In genomic region chr1:193602705-193603104, GRCh38 we compare ENCODE assay signal across 16 cellular contexts.
DNase-seq lines count a peak whose midpoint lies in the region; ATAC-seq and TF ChIP-seq lines count a peak whose summit lies in the region.
"Had no signal": no experiment of that assay in that cellular context is flagged by ENCODE, and none has a peak within 500 bp of the region (broad histone marks: within the 10 kb centered on the region; RNA-seq: fewer than 3 reads in every experiment).

No MANE protein-coding gene starts in this region.

- no peak overlapping the region for H3K4me3 Mint-ChIP-seq in T-helper 17 cell
- no peak overlapping the region for H3K4me3 Mint-ChIP-seq in stimulated activated effector memory CD8-positive, alpha-beta T cell treated with anti-CD3 and anti-CD28 coated beads, Interleukin-12 subunit alpha, Interleukin-12 subunit beta, amount 100 ng/mL, for 72 hours
- H3K4me3 Mint-ChIP-seq: CD14-positive monocyte; CD8-positive, alpha-beta T cell; HFFc6 had no signal

- peaks cover 20% of the 10 kb centered on the region for H3K4me1 ChIP-seq in HUES48 (ENCODE audit: control insufficient read depth, insufficient read depth, low read length)
- peaks cover 14% of the 10 kb centered on the region for H3K4me1 ChIP-seq in iPS-18a (ENCODE audit: control insufficient read depth, low read depth, low read length)
- H3K4me1 ChIP-seq: A549, Caco-2 had no signal

- peaks cover 3% of the 10 kb centered on the region for H3K9me3 Mint-ChIP-seq in stimulated activated effector memory CD8-positive, alpha-beta T cell treated with anti-CD3 and anti-CD28 coated beads, Interleukin-12 subunit alpha, Interleukin-12 subunit beta, amount 100 ng/mL, for 72 hours
- H3K9me3 Mint-ChIP-seq: CD14-positive monocyte, HFFc6 had no signal

- no peaks in the 10 kb centered on the region for H3K27me3 ChIP-seq in HUES48 (ENCODE audit: control insufficient read depth, insufficient read depth, low read length)
- H3K27me3 ChIP-seq in iPS-18a (ENCODE audit: control insufficient read depth, insufficient read depth, low read length) = no peaks in the 10 kb centered on the region

- H3K4me3 ChIP-seq in HUES48 (ENCODE audit: low read depth, low read length) (no peak overlapping the region), iPS-18a (ENCODE audit: low read length) (peak overlapping the region; percentile 15)
- H3K4me3 ChIP-seq: A549 had no signal

- no peaks in the 10 kb centered on the region for H3K27me3 Mint-ChIP-seq in T-helper 17 cell

- DNase-seq in T-helper 17 cell (no peak), left cardiac atrium (no peak), GM13977 (ENCODE audit: low spot score) (no peak)
- DNase-seq in stimulated activated effector memory CD8-positive, alpha-beta T cell treated with anti-CD3 and anti-CD28 coated beads, Interleukin-12 subunit alpha, Interleukin-12 subunit beta, amount 100 ng/mL, for 72 hours (ENCODE audit: low spot score in 2 of 2) = no peak
- no peak for DNase-seq in activated naive CD4-positive, alpha-beta T cell (lab: John Stamatoyannopoulos, UW)
- DNase-seq: Caco-2; CD8-positive, alpha-beta T cell; DND-41; GDM1; HCEC 1CT; HFFc6; IMR-90 had no signal

- peak overlapping the region; percentile 49 for H3K27ac ChIP-seq in HUES48 (ENCODE audit: low read depth, low read length)
- H3K27ac ChIP-seq in iPS-18a (ENCODE audit: low read length) = no peak overlapping the region
- H3K27ac ChIP-seq: A549 had no signal

- ATAC-seq in T-helper 17 cell (no peak), left cardiac atrium (no peak)
- no peak for ATAC-seq in stimulated activated effector memory CD8-positive, alpha-beta T cell treated with anti-CD3 and anti-CD28 coated beads, Interleukin-12 subunit alpha, Interleukin-12 subunit beta, amount 100 ng/mL, for 72 hours
- ATAC-seq: A549; CD8-positive, alpha-beta T cell had no signal

- H3K36me3 Mint-ChIP-seq in T-helper 17 cell (ENCODE audit: low read depth) = peaks cover 2% of the 10 kb centered on the region
- H3K36me3 Mint-ChIP-seq in stimulated activated effector memory CD8-positive, alpha-beta T cell treated with anti-CD3 and anti-CD28 coated beads, Interleukin-12 subunit alpha, Interleukin-12 subunit beta, amount 100 ng/mL, for 72 hours = peaks cover 7% of the 10 kb centered on the region
- H3K36me3 Mint-ChIP-seq: CD14-positive monocyte; CD8-positive, alpha-beta T cell had no signal

- no peak for TF ChIP-seq CTCF in GM13977 (IDR thresholded peaks at IDR 0.05; ENCODE audit: extremely low read depth, insufficient read depth, missing control alignments)

- H3K36me3 ChIP-seq in HUES48 (ENCODE audit: control insufficient read depth, insufficient read depth, low read length) (no peaks in the 10 kb centered on the region), iPS-18a (ENCODE audit: control insufficient read depth, low read depth, low read length) (no peaks in the 10 kb centered on the region)

- H3K9ac ChIP-seq in HUES48 (ENCODE audit: low read depth, low read length) (no peak overlapping the region), iPS-18a (ENCODE audit: low read length) (no peak overlapping the region)

- in situ Hi-C loops in GM13977 (cut with MboI; ENCODE audit: low pct_unique_long_range_greater_than_20kb, low sequenced_read_pairs, unreplicated experiment) = no loop called here

- H3K4me1 Mint-ChIP-seq in T-helper 17 cell = peaks cover 24% of the 10 kb centered on the region
- peaks cover 49% of the 10 kb centered on the region for H3K4me1 Mint-ChIP-seq in stimulated activated effector memory CD8-positive, alpha-beta T cell treated with anti-CD3 and anti-CD28 coated beads, Interleukin-12 subunit alpha, Interleukin-12 subunit beta, amount 100 ng/mL, for 72 hours
- H3K4me1 Mint-ChIP-seq: CD14-positive monocyte had no signal

- intact Hi-C loops in left cardiac atrium (cut with DNase I) = no loop called here

- H3K9me3 ChIP-seq in HUES48 (ENCODE audit: control insufficient read depth, insufficient read depth, low read length) = no peaks in the 10 kb centered on the region
- H3K9me3 ChIP-seq in T-helper 17 cell (ENCODE audit: control insufficient read depth, low read length, poor library complexity, severe bottlenecking) = no peaks in the 10 kb centered on the region
- H3K9me3 ChIP-seq in iPS-18a (ENCODE audit: control insufficient read depth, low read depth, low read length) = no peaks in the 10 kb centered on the region
- H3K9me3 ChIP-seq: A549, Caco-2 had no signal

- peak overlapping the region; percentile 4 for H3K27ac Mint-ChIP-seq in T-helper 17 cell
- peak overlapping the region; percentile 72 for H3K27ac Mint-ChIP-seq in stimulated activated effector memory CD8-positive, alpha-beta T cell treated with anti-CD3 and anti-CD28 coated beads, Interleukin-12 subunit alpha, Interleukin-12 subunit beta, amount 100 ng/mL, for 72 hours
- H3K27ac Mint-ChIP-seq: CD14-positive monocyte; CD8-positive, alpha-beta T cell; HFFc6 had no signal
